10 cellular contexts compared by ENCODE assay signal in genomic region chr3:194057570-194058188, GRCh38.
A peak's percentile ranks its signal among the peaks of the same experiment; 100 is the strongest.
DNase-seq lines count a peak whose midpoint lies in the region; ATAC-seq, FAIRE-seq and TF ChIP-seq lines count a peak whose summit lies in the region.
"Had no signal": no experiment of that assay in that cellular context is flagged by ENCODE, and none has a peak within 500 bp of the region (broad histone marks: within the 10 kb centered on the region; RNA-seq: fewer than 3 reads in every experiment).

No MANE protein-coding gene starts in this region.

- H3K4me3 ChIP-seq in heart left ventricle (peak overlapping the region; percentile 6 to 52 (median 42)), lower lobe of right lung (peak overlapping the region; percentile 40), upper lobe of right lung (peak overlapping the region; percentile 42)

- H3K36me3 ChIP-seq in heart left ventricle: no peaks in the 10 kb centered on the region
- no peaks in the 10 kb centered on the region for H3K36me3 ChIP-seq in lower lobe of right lung
- no peaks in the 10 kb centered on the region for H3K36me3 ChIP-seq in upper lobe of right lung

- H3K36me3 Mint-ChIP-seq in T-cell: no peaks in the 10 kb centered on the region

- H3K4me3 Mint-ChIP-seq in T-cell: peak overlapping the region; percentile 55 to 72 (median 62)

- H3K9me3 ChIP-seq in heart left ventricle (no peaks in the 10 kb centered on the region), lower lobe of right lung (no peaks in the 10 kb centered on the region), upper lobe of right lung (no peaks in the 10 kb centered on the region)

- DNase-seq in heart left ventricle (no peak), left cardiac atrium (no peak), T-cell (no peak), lower lobe of right lung (no peak), upper lobe of right lung (no peak), urothelium cell line (ENCODE audit: low spot score) (no peak), hippocampal formation (lab: John Stamatoyannopoulos, UW) (no peak), NCI-H2171 (lab: John Stamatoyannopoulos, UW) (no peak)
- DNase-seq: effector memory CD4-positive, alpha-beta T cell had no signal

- peaks cover 6 to 8% (median 7%) of the 10 kb centered on the region in 3 donors for H3K4me1 Mint-ChIP-seq in T-cell

- H3K27ac Mint-ChIP-seq in T-cell: no peak overlapping the region

- peak overlapping the region in 5 of 12 donors; percentile 1 to 54 (median 33) for H3K27ac ChIP-seq in heart left ventricle
- no peak overlapping the region for H3K27ac ChIP-seq in lower lobe of right lung
- no peak overlapping the region for H3K27ac ChIP-seq in upper lobe of right lung

- peaks cover 9 to 21% of the 10 kb centered on the region in 2 donors for H3K27me3 Mint-ChIP-seq in T-cell

- no peaks in the 10 kb centered on the region for H3K9me3 Mint-ChIP-seq in T-cell

- 63 to 74% (median 67%) methylated on average over 8 of the region's 8 CpGs for WGBS in heart left ventricle, 4 donors

- TF ChIP-seq CTCF in heart left ventricle (IDR thresholded peaks at IDR 0.05) (no peak), lower lobe of right lung (IDR thresholded peaks at IDR 0.05) (no peak), upper lobe of right lung (IDR thresholded peaks at IDR 0.05) (no peak)

- TF ChIP-seq POLR2A in heart left ventricle (IDR thresholded peaks at IDR 0.05): no peak

- H3K27me3 ChIP-seq in heart left ventricle (peaks cover 0 to 20% (median 0%) of the 10 kb centered on the region in 9 donors), lower lobe of right lung (ENCODE audit: low read depth) (no peaks in the 10 kb centered on the region), upper lobe of right lung (no peaks in the 10 kb centered on the region)

- intact Hi-C loops in heart left ventricle (cut with DNase I) (no loop called here), left cardiac atrium (cut with DNase I) (no loop called here), lower lobe of right lung (cut with DNase I) (no loop called here), upper lobe of right lung (cut with DNase I) (no loop called here)

- FAIRE-seq in urothelium cell line (lab: Jason Lieb, UNC): no peak
- FAIRE-seq: D721Med had no signal

- H3K4me1 ChIP-seq in heart left ventricle (peaks cover 0 to 16% (median 7%) of the 10 kb centered on the region in 12 donors), lower lobe of right lung (peaks cover 5% of the 10 kb centered on the region), upper lobe of right lung (peaks cover 3% of the 10 kb centered on the region)

- CTCF ChIA-PET in T-cell (lab: Charles Lee): interaction anchor here (0.6 to 0.7 kb wide), 2 partner anchors 405 to 1486 kb away, joined by 4 to 5 read pairs; no protein-coding TSS in a partner anchor

- no peak for ATAC-seq in heart left ventricle
- no peak for ATAC-seq in left cardiac atrium
- peak in 1 of 4 experiments; percentile 9 for ATAC-seq in T-cell (replicated peaks in 1 of 4)
- ATAC-seq in lower lobe of right lung: no peak
- no peak for ATAC-seq in upper lobe of right lung

- POLR2A ChIA-PET in T-cell (lab: Charles Lee): no interaction called here
